Comparison of ENCODE assay signal across 16 cellular contexts in the genomic region with DNA sequence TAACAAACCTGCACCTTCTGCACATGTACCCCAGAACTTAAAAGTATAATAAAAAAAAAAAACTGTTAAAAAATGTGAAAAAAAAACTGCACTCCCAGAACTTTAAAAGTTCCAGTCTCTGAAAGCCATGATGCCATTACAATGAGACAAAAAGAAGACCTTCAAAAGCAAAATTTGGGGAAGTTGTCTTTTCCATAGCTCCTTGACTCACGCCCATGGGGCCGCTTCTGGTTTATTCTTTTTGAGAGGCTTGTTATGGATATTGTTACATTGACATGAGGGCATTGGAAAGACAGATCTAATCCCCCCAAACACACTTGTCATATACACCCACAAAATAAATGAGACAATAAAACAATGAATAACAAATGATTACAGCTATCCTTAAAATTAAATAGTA. TPM values are rescaled to one million over a fixed set of nuclear protein-coding genes. Genes with fewer than 3 reads are reported as not detected.
DNase-seq lines count a peak whose midpoint lies in the region; ATAC-seq, FAIRE-seq and TF ChIP-seq lines count a peak whose summit lies in the region.
"Had no signal": no experiment of that assay in that cellular context is flagged by ENCODE, and none has a peak within 500 bp of the region (broad histone marks: within the 10 kb centered on the region; RNA-seq: fewer than 3 reads in every experiment).

No MANE protein-coding gene starts in this region.

- H3F3A ChIP-seq in GM23248 (ENCODE audit: insufficient read depth) = no peaks in the 10 kb centered on the region

- no peak overlapping the region for H2AK5ac ChIP-seq in mesenchymal stem cell (ENCODE audit: low read length, severe bottlenecking)

- peak overlapping the region; percentile 88 to 100 (median 96) for H3K4me3 Mint-ChIP-seq in naive B cell
- no peak overlapping the region for H3K4me3 Mint-ChIP-seq in CD8-positive, alpha-beta T cell
- H3K4me3 Mint-ChIP-seq: activated naive CD8-positive, alpha-beta T cell treated with anti-CD3 and anti-CD28 coated beads, Interleukin-2, amount 10 ng/mL, durations not matched to agents 7 days and 5 days had no signal

- no peaks in the 10 kb centered on the region for H3K79me1 ChIP-seq in mesenchymal stem cell (replicated peaks; ENCODE audit: low read length, poor library complexity, severe bottlenecking)

- H3K14ac ChIP-seq in mesenchymal stem cell (ENCODE audit: low read length in 2 of 2) = no peak overlapping the region

- peak overlapping the region in 5 of 6 donors; percentile 91 to 99 (median 97) for H3K27ac Mint-ChIP-seq in naive B cell
- no peak overlapping the region for H3K27ac Mint-ChIP-seq in CD8-positive, alpha-beta T cell
- H3K27ac Mint-ChIP-seq: activated naive CD8-positive, alpha-beta T cell treated with anti-CD3 and anti-CD28 coated beads, Interleukin-2, amount 10 ng/mL, durations not matched to agents 7 days and 5 days had no signal

- CTCF ChIA-PET in CD8-positive, alpha-beta T cell (lab: Charles Lee) = interaction anchor here (1.0 to 1.6 kb wide), 2 partner anchors 20 to 28 kb away, joined by 3 to 6 read pairs; no protein-coding TSS in a partner anchor

- H3K9me2 ChIP-seq in GM23248 (ENCODE audit: insufficient read depth) = no peaks in the 10 kb centered on the region

- H2AFZ ChIP-seq in GM23248 = no peak overlapping the region
- no peak overlapping the region for H2AFZ ChIP-seq in mesenchymal stem cell (ENCODE audit: low read depth, low read length)

- FAIRE-seq in bronchial epithelial cell (lab: Jason Lieb, UNC) = no peak

- H2BK5ac ChIP-seq in mesenchymal stem cell (ENCODE audit: low read depth, low read length, poor library complexity, severe bottlenecking) = no peak overlapping the region

- H3K4me3 ChIP-seq in left ventricle myocardium inferior (peak overlapping the region; percentile 21), bronchial epithelial cell (ENCODE audit: low read depth, low read length) (peak overlapping the region; percentile 57), urinary bladder (ENCODE audit: low read depth, low read length) (peak overlapping the region; percentile 5), GM23248 (no peak overlapping the region), mesenchymal stem cell (ENCODE audit: insufficient read depth in 1 of 2, low read depth in 1 of 2, low read length in 2 of 2) (no peak overlapping the region)
- H3K4me3 ChIP-seq in CD8-positive, alpha-beta T cell (ENCODE audit: low read depth, low read length) = no peak overlapping the region

- no peak overlapping the region for H2BK120ac ChIP-seq in mesenchymal stem cell (ENCODE audit: low read depth, low read length)

- peaks cover 30 to 36% of the 10 kb centered on the region in 2 donors for H3K36me3 Mint-ChIP-seq in naive B cell
- no peaks in the 10 kb centered on the region for H3K36me3 Mint-ChIP-seq in CD8-positive, alpha-beta T cell
- H3K36me3 Mint-ChIP-seq: activated naive CD8-positive, alpha-beta T cell treated with anti-CD3 and anti-CD28 coated beads, Interleukin-2, amount 10 ng/mL, durations not matched to agents 7 days and 5 days had no signal

- ATAC-seq in left ventricle myocardium superior = no peak
- no peak for ATAC-seq in naive B cell (ENCODE audit: low read depth in 2 of 2)
- ATAC-seq in CD8-positive, alpha-beta T cell = no peak

- H3K27me3 Mint-ChIP-seq in naive B cell = no peaks in the 10 kb centered on the region
- H3K27me3 Mint-ChIP-seq in CD8-positive, alpha-beta T cell (ENCODE audit: low read depth) = peaks cover 3% of the 10 kb centered on the region

- no peak overlapping the region for H3K18ac ChIP-seq in mesenchymal stem cell (ENCODE audit: low read depth in 1 of 2, low read length in 2 of 2)

- H3K9ac ChIP-seq in GM23248 = no peak overlapping the region
- no peak overlapping the region for H3K9ac ChIP-seq in mesenchymal stem cell (ENCODE audit: low read length)

- H4K20me1 ChIP-seq in GM23248 (ENCODE audit: insufficient read depth) = no peaks in the 10 kb centered on the region

- H4K8ac ChIP-seq in mesenchymal stem cell (ENCODE audit: low read length) = no peak overlapping the region

- intact Hi-C loops in left ventricle myocardium inferior (cut with micrococcal nuclease) = no loop called here
- intact Hi-C loops in left ventricle myocardium superior (cut with micrococcal nuclease) = no loop called here
- intact Hi-C loops in CD8-positive, alpha-beta T cell (cut with DNase I, micrococcal nuclease) = no loop called here

- no peak overlapping the region for H4K91ac ChIP-seq in mesenchymal stem cell (ENCODE audit: low read length)

- peaks cover 6% of the 10 kb centered on the region for H3K4me1 ChIP-seq in left ventricle myocardium inferior
- H3K4me1 ChIP-seq in urinary bladder (ENCODE audit: insufficient read depth) = no peaks in the 10 kb centered on the region
- no peaks in the 10 kb centered on the region for H3K4me1 ChIP-seq in GM23248 (ENCODE audit: insufficient read depth)
- H3K4me1 ChIP-seq in mesenchymal stem cell (ENCODE audit: control insufficient read depth, insufficient read depth, low read depth, low read length) = peaks cover 3% of the 10 kb centered on the region
- no peaks in the 10 kb centered on the region for H3K4me1 ChIP-seq in CD8-positive, alpha-beta T cell (ENCODE audit: insufficient read depth, low read length)

- no peak overlapping the region for H2BK12ac ChIP-seq in mesenchymal stem cell (ENCODE audit: low read length in 2 of 2)

- TF ChIP-seq CTCF in left ventricle myocardium inferior (IDR thresholded peaks at IDR 0.05; ENCODE audit: borderline replicate concordance) (no peak), bronchial epithelial cell (IDR thresholded peaks at IDR 0.05; ENCODE audit: insufficient read depth, low read length, severe bottlenecking) (no peak)
- no peak for TF ChIP-seq CTCF in CD8-positive, alpha-beta T cell (IDR thresholded peaks at IDR 0.05)

- in situ Hi-C loops in GM23248 (cut with MboI) = no loop called here

- H3K27ac ChIP-seq in left ventricle myocardium inferior (replicated peaks) (peak overlapping the region; percentile 61), urinary bladder (ENCODE audit: low read depth) (no peak overlapping the region), GM23248 (no peak overlapping the region), mesenchymal stem cell (ENCODE audit: low read length, poor library complexity, severe bottlenecking) (no peak overlapping the region)
- H3K27ac ChIP-seq in CD8-positive, alpha-beta T cell (ENCODE audit: low read depth, low read length) = no peak overlapping the region

- POLR2A ChIA-PET in CD8-positive, alpha-beta T cell (lab: Charles Lee) = interaction anchor here (1.2 kb wide), 1 partner anchor 69 kb away, joined by 4 read pairs; no protein-coding TSS in a partner anchor

- H3K9me3 ChIP-seq in left ventricle myocardium inferior (replicated peaks) (no peaks in the 10 kb centered on the region), GM23248 (ENCODE audit: low read depth) (no peaks in the 10 kb centered on the region), mesenchymal stem cell (ENCODE audit: control insufficient read depth, low read length) (no peaks in the 10 kb centered on the region)
- no peaks in the 10 kb centered on the region for H3K9me3 ChIP-seq in CD8-positive, alpha-beta T cell (ENCODE audit: low read length)

- no peaks in the 10 kb centered on the region for H3K79me2 ChIP-seq in GM23248 (ENCODE audit: insufficient read depth)

- H3K4me1 Mint-ChIP-seq in naive B cell = peaks cover 67 to 79% (median 69%) of the 10 kb centered on the region in 3 donors
- H3K4me1 Mint-ChIP-seq in CD8-positive, alpha-beta T cell (ENCODE audit: low read depth) = no peaks in the 10 kb centered on the region
- H3K4me1 Mint-ChIP-seq: activated naive CD8-positive, alpha-beta T cell treated with anti-CD3 and anti-CD28 coated beads, Interleukin-2, amount 10 ng/mL, durations not matched to agents 7 days and 5 days had no signal

- H3K27me3 ChIP-seq in left ventricle myocardium inferior (ENCODE audit: low read depth) (peaks cover 37% of the 10 kb centered on the region), bronchial epithelial cell (ENCODE audit: control insufficient read depth, insufficient read depth, low read length) (no peaks in the 10 kb centered on the region), GM23248 (replicated peaks; ENCODE audit: insufficient read depth) (no peaks in the 10 kb centered on the region), mesenchymal stem cell (ENCODE audit: control insufficient read depth in 1 of 2, insufficient read depth in 1 of 2, low read length in 2 of 2) (peaks cover 5 to 6% of the 10 kb centered on the region in 2 experiments)
- no peaks in the 10 kb centered on the region for H3K27me3 ChIP-seq in CD8-positive, alpha-beta T cell (ENCODE audit: insufficient read depth, low read length)

- no peak overlapping the region for H3K23ac ChIP-seq in mesenchymal stem cell (ENCODE audit: low read length in 2 of 2)

- WGBS in urinary bladder = 91% methylated on average over 2 of the region's 2 CpGs
- 39% methylated on average over 2 of the region's 2 CpGs for WGBS in GM23248 (ENCODE audit: low coverage in 1 of 2, low lambda C conversion rate in 2 of 2, missing lambda C conversion rate in 2 of 2), 2 experiments
- no CpG with 5 or more reads among the region's 2 CpGs for WGBS in mesenchymal stem cell

- no peak overlapping the region for H2BK15ac ChIP-seq in mesenchymal stem cell (ENCODE audit: low read depth, poor library complexity, severe bottlenecking)

- DNase-seq in left ventricle myocardium inferior (no peak), left ventricle myocardium superior (no peak), bronchial epithelial cell (ENCODE audit: low read depth) (no peak), naive B cell (no peak), GM23248 (no peak), mesenchymal stem cell (no peak)
- DNase-seq in CD8-positive, alpha-beta T cell = no peak
- DNase-seq: activated naive CD8-positive, alpha-beta T cell treated with anti-CD3 and anti-CD28 coated beads, Interleukin-2, amount 10 ng/mL, durations not matched to agents 7 days and 5 days; KBM-7; NCI-H1694 treated with DMSO at 0.1 percent for 48 hours; NCI-H748 treated with DMSO at 0.1 percent for 48 hours; SHP77 treated with DMSO at 0.1 percent for 48 hours had no signal

- no peak overlapping the region for H3K4me2 ChIP-seq in GM23248 (ENCODE audit: unreplicated experiment)
- no peak overlapping the region for H3K4me2 ChIP-seq in mesenchymal stem cell (ENCODE audit: low read length, poor library complexity, severe bottlenecking)

- H3K36me3 ChIP-seq in left ventricle myocardium inferior (no peaks in the 10 kb centered on the region), bronchial epithelial cell (ENCODE audit: control insufficient read depth, insufficient read depth, low read length) (no peaks in the 10 kb centered on the region), urinary bladder (ENCODE audit: insufficient read depth) (no peaks in the 10 kb centered on the region), GM23248 (ENCODE audit: low read depth) (no peaks in the 10 kb centered on the region), mesenchymal stem cell (ENCODE audit: control insufficient read depth in 1 of 2, insufficient read depth in 2 of 2, low read depth in 1 of 2, low read length in 2 of 2) (no peaks in the 10 kb centered on the region)
- no peaks in the 10 kb centered on the region for H3K36me3 ChIP-seq in CD8-positive, alpha-beta T cell (ENCODE audit: insufficient read depth, low read length)

- H3K4ac ChIP-seq in mesenchymal stem cell (ENCODE audit: low read depth in 1 of 2, low read length in 2 of 2) = no peak overlapping the region

- no peaks in the 10 kb centered on the region for H3K9me3 Mint-ChIP-seq in naive B cell
- no peaks in the 10 kb centered on the region for H3K9me3 Mint-ChIP-seq in CD8-positive, alpha-beta T cell
- H3K9me3 Mint-ChIP-seq: activated naive CD8-positive, alpha-beta T cell treated with anti-CD3 and anti-CD28 coated beads, Interleukin-2, amount 10 ng/mL, durations not matched to agents 7 days and 5 days had no signal

RNA-seq across cellular contexts. Expression of gene BLNK, which starts 0.8 kb away (rescaled TPM):
- total RNA-seq in left ventricle myocardium inferior (1.4 TPM), left ventricle myocardium superior (1.3 TPM), bronchial epithelial cell (2.6 and 9.2 TPM in 2 replicates), urinary bladder (7.3 TPM)
- polyA plus RNA-seq in naive B cell (ENCODE audit: low read depth in 6 of 6) (100 to 1,000 TPM; 152 to 280 (median 196) TPM), urinary bladder (1.9 TPM), GM23248 (2016; fragmentation: Nextera tagmentation; extraction: Ambion mirVana) (not detected in 2 replicates)
- not detected in 2 replicates for total RNA-seq in GM23248 (2014; rRNA removed; shearing (Covaris generic))
- polyA plus RNA-seq in mesenchymal stem cell (2013, experiment 1 of 2) = not detected
- not detected for polyA plus RNA-seq in mesenchymal stem cell (2013, experiment 2 of 2)
- under 1 TPM; 0.19 to 0.44 TPM for total RNA-seq in CD8-positive, alpha-beta T cell
- total RNA-seq: A673 had no signal

RNA-seq across cellular contexts. Expression of gene DNTT, which starts 33.7 kb away (rescaled TPM):
- not detected for total RNA-seq in left ventricle myocardium inferior
- total RNA-seq in left ventricle myocardium superior = not detected
- not detected in 2 replicates for total RNA-seq in bronchial epithelial cell
- polyA plus RNA-seq in naive B cell (ENCODE audit: low read depth in 6 of 6) = under 1 TPM in 1 of 6 donors, not detected in 5; 0.21 TPM
- total RNA-seq in urinary bladder = not detected
- polyA plus RNA-seq in urinary bladder = not detected
- total RNA-seq in GM23248 (2014; rRNA removed; shearing (Covaris generic)) = not detected in 2 replicates
- not detected in 2 replicates for polyA plus RNA-seq in GM23248 (2016; fragmentation: Nextera tagmentation; extraction: Ambion mirVana)
- not detected for polyA plus RNA-seq in mesenchymal stem cell (2013, experiment 1 of 2)
- not detected for polyA plus RNA-seq in mesenchymal stem cell (2013, experiment 2 of 2)
- total RNA-seq in CD8-positive, alpha-beta T cell = not detected
- total RNA-seq: A673; activated naive CD8-positive, alpha-beta T cell treated with anti-CD3 and anti-CD28 coated beads, Interleukin-2, amount 10 ng/mL, durations not matched to agents 7 days and 5 days; mucosa of gallbladder; renal cortical epithelial cell had no signal

Comparison
In these comparisons a context has a peak if more than half of its experiments do, and no peak if none do; other contexts are left out.
1. H3K4me3 ChIP-seq: peak in left ventricle myocardium inferior (single experiment), bronchial epithelial cell (single experiment) and urinary bladder (single experiment); none in GM23248 (single experiment), mesenchymal stem cell (0 of 2) and CD8-positive, alpha-beta T cell (single experiment).